ENCODE assay signal across 25 cellular contexts in the genomic region with DNA sequence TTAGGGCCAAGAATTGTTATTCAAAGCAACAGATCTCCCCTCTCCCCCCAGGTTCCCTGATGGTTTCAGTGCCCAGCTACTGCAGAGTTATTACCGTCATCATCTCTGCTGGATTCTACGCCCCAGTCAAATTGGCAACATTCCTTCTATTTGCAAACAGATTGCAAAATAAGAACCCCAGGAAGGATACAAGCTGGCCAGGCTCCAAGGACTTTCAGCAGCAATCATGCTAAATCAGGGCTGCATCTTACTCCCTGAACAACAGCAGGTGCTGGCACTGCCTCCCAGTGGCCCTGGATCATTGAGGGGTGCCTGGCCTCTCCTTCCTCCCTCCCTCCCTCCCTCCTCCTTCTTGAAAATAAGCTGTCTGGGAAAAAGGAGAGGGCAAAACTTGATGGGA.
DNase-seq lines count a peak whose midpoint lies in the region; ATAC-seq, FAIRE-seq and TF ChIP-seq lines count a peak whose summit lies in the region.
"Had no signal": no experiment of that assay in that cellular context is flagged by ENCODE, and none has a peak within 500 bp of the region (broad histone marks: within the 10 kb centered on the region; RNA-seq: fewer than 3 reads in every experiment).

No MANE protein-coding gene starts in this region.

- peaks cover 11% of the 10 kb centered on the region for H3K9me3 Mint-ChIP-seq in WTC11

- H3K27ac Mint-ChIP-seq in WTC11: peak overlapping the region; percentile 18; the same call in 1 of the 2 replicates
- H3K27ac Mint-ChIP-seq: activated T-helper 2 cell treated with anti-CD3 and anti-CD28 coated beads, Interferon-gamma antibody, Interleukin-2, Interleukin-4, amounts not matched to agents 10 μg/mL and 5 μg/mL and 100 μg/mL, durations not matched to agents 14 hours and 24 hours and 36 hours; CD8-positive, alpha-beta T cell; naive B cell; T-cell had no signal

- H3K4me3 ChIP-seq in left ventricle myocardium inferior (no peak overlapping the region), thyroid gland (replicated peaks in 1 of 3) (no peak overlapping the region)
- H3K4me3 ChIP-seq: A549, esophagus muscularis mucosa, lower lobe of right lung, tibial artery had no signal

- POLR2A ChIA-PET in WTC11 (lab: Charles Lee): no interaction called here

- intact Hi-C loops in Right ventricle myocardium superior (cut with DNase I) (no loop called here), left ventricle myocardium inferior (cut with micrococcal nuclease) (no loop called here), thyroid gland (cut with DNase I) (no loop called here)

- WGBS in thyroid gland, 2 donors: 75 to 85% methylated on average over 2 of the region's 2 CpGs

- H3K36me3 ChIP-seq in left ventricle myocardium inferior (no peaks in the 10 kb centered on the region), thyroid gland (no peaks in the 10 kb centered on the region)
- H3K36me3 ChIP-seq: esophagus muscularis mucosa, lower lobe of right lung, tibial artery had no signal

- peaks cover 14% of the 10 kb centered on the region for H3K9me3 ChIP-seq in left ventricle myocardium inferior (replicated peaks)
- no peaks in the 10 kb centered on the region for H3K9me3 ChIP-seq in thyroid gland
- H3K9me3 ChIP-seq: A549, lower lobe of right lung had no signal

- DNase-seq in Right ventricle myocardium superior: peak; percentile 52
- no peak for DNase-seq in left ventricle myocardium inferior
- DNase-seq in WTC11 (ENCODE audit: low spot score): peak; percentile 15
- DNase-seq in inferior parietal cortex (ENCODE audit: extremely low spot score): peak; percentile 42
- DNase-seq in thyroid gland: peak; percentile 4 to 11
- no peak for DNase-seq in urothelium cell line (ENCODE audit: low spot score)
- no peak for DNase-seq in DMS53 treated with DMSO at 0.1 percent for 48 hours (lab: John Stamatoyannopoulos, UW; ENCODE audit: unreplicated experiment)
- no peak for DNase-seq in GM19240 (ENCODE audit: insufficient read length, low spot score)
- DNase-seq: CD8-positive, alpha-beta T cell; GF-D8; lower lobe of right lung; naive B cell; NCI-H187 treated with DMSO at 0.1 percent for 48 hours; NCI-H526 treated with DMSO at 0.1 percent for 48 hours; retina; stimulated activated CD4-positive, alpha-beta T cell treated with anti-CD3 and anti-CD28 coated beads, Interleukin-4, amount 100 ng/mL, for 1 hour; stimulated activated CD8-positive, alpha-beta memory T cell treated with anti-CD3 and anti-CD28 coated beads, Interleukin-4, amount 100 ng/mL, for 48 hours; T-cell; tibial artery had no signal

- H3K4me3 Mint-ChIP-seq in WTC11: no peak overlapping the region
- H3K4me3 Mint-ChIP-seq: CD8-positive, alpha-beta T cell; naive B cell; T-cell had no signal

- peaks cover 2% of the 10 kb centered on the region for H3K36me3 Mint-ChIP-seq in WTC11
- H3K36me3 Mint-ChIP-seq: CD8-positive, alpha-beta T cell; naive B cell; T-cell had no signal

- FAIRE-seq in urothelium cell line (lab: Jason Lieb, UNC): no peak
- FAIRE-seq: A549, astrocyte, H1, RCC 7860 had no signal

- H3K4me1 ChIP-seq in left ventricle myocardium inferior (no peaks in the 10 kb centered on the region), thyroid gland (no peaks in the 10 kb centered on the region)
- H3K4me1 ChIP-seq: A549, esophagus muscularis mucosa, lower lobe of right lung, tibial artery had no signal

- CTCF ChIA-PET in WTC11 (lab: Charles Lee): interaction anchor here (0.6 kb wide), 2 partner anchors 44 to 134 kb away, joined by 3 to 6 read pairs; no protein-coding TSS in a partner anchor

- no peak overlapping the region for H3K27ac ChIP-seq in left ventricle myocardium inferior (replicated peaks)
- H3K27ac ChIP-seq in thyroid gland: no peak overlapping the region
- H3K27ac ChIP-seq: A549, esophagus muscularis mucosa, lower lobe of right lung, tibial artery had no signal

- peaks cover 20% of the 10 kb centered on the region for H3K4me1 Mint-ChIP-seq in WTC11
- H3K4me1 Mint-ChIP-seq: naive B cell, T-cell had no signal

- ATAC-seq in Right ventricle myocardium superior (ENCODE audit: poor library complexity) (no peak), WTC11 (peak; percentile 79)
- ATAC-seq: A549; CD8-positive, alpha-beta T cell; lower lobe of right lung; T-cell had no signal

- TF ChIP-seq CTCF in left ventricle myocardium inferior (IDR thresholded peaks at IDR 0.05; ENCODE audit: borderline replicate concordance) (no peak), WTC11 (IDR thresholded peaks at IDR 0.05) (no peak), thyroid gland (IDR thresholded peaks at IDR 0.05) (no peak)

- H3K27me3 ChIP-seq in left ventricle myocardium inferior (ENCODE audit: low read depth) (no peaks in the 10 kb centered on the region), thyroid gland (no peaks in the 10 kb centered on the region)
- H3K27me3 ChIP-seq: esophagus muscularis mucosa, tibial artery had no signal

- no peaks in the 10 kb centered on the region for H3K27me3 Mint-ChIP-seq in WTC11 (ENCODE audit: low read depth)
- H3K27me3 Mint-ChIP-seq: T-cell had no signal

- no peak for TF ChIP-seq POLR2A in thyroid gland (IDR thresholded peaks at IDR 0.05)

TF ChIP-seq in WTC11, 78 proteins besides CTCF, POLR2A, EP300 and RAD21:
- no peak for TF ChIP-seq JUN (CRISPR knock-in tag; IDR thresholded peaks at IDR 0.05)

Comparison
In these comparisons a context has a peak if more than half of its experiments do, and no peak if none do; other contexts are left out.
1. DNase-seq: peak in Right ventricle myocardium superior (single experiment), WTC11 (single experiment), inferior parietal cortex (single experiment) and thyroid gland (2 of 2); none in left ventricle myocardium inferior (single experiment), urothelium cell line (single experiment), DMS53 treated with DMSO at 0.1 percent for 48 hours (single experiment) and GM19240 (single experiment).